In genomic region chr17:44198721-44199552, GRCh38 we compare ENCODE assay signal across 8 cellular contexts. TPM values are rescaled to one million over a fixed set of nuclear protein-coding genes. Genes with fewer than 3 reads are reported as not detected.
DNase-seq lines count a peak whose midpoint lies in the region; ATAC-seq and TF ChIP-seq lines count a peak whose summit lies in the region.

No MANE protein-coding gene starts in this region.

- peak overlapping the region; percentile 79 for H3K4me3 Mint-ChIP-seq in GM23338

- H2AFZ ChIP-seq in GM23338 (no peak overlapping the region), Loucy (ENCODE audit: low read length) (no peak overlapping the region)

- H3K9me2 ChIP-seq in GM23338 (ENCODE audit: insufficient read depth) = no peaks in the 10 kb centered on the region
- H3K9me2 ChIP-seq in Loucy (replicated peaks; ENCODE audit: low read depth, low read length) = no peaks in the 10 kb centered on the region

- H3K36me3 Mint-ChIP-seq in GM23338 (ENCODE audit: low read depth) = peaks cover 46% of the 10 kb centered on the region

- H3K79me2 ChIP-seq in GM23338 (replicated peaks; ENCODE audit: insufficient read depth) (peaks cover 23% of the 10 kb centered on the region), Loucy (ENCODE audit: insufficient read depth, low read length) (peaks cover 41% of the 10 kb centered on the region)

- H3K36me3 ChIP-seq in GM23338 (ENCODE audit: insufficient read depth) (peaks cover 12% of the 10 kb centered on the region), Loucy (ENCODE audit: insufficient read depth, low read length) (peaks cover 20% of the 10 kb centered on the region; the same call in 1 of the 2 replicates)

- CTCF ChIA-PET in GM10248 (lab: Yijun Ruan, JAX) = interaction anchor here (0.9 to 6.5 kb wide), 8 partner anchors 10 to 153 kb away, joined by 3 to 61 read pairs (median 5); partner anchors contain the start of gene GRN

- no peaks in the 10 kb centered on the region for H3K9me3 Mint-ChIP-seq in GM23338

- POLR2A ChIA-PET in GM10248 (lab: Yijun Ruan, JAX) = interaction anchor here (0.6 to 1.2 kb wide), 2 partner anchors 13 to 17 kb away, joined by 4 to 9 read pairs; no protein-coding TSS in a partner anchor

- H3K4me3 ChIP-seq in GM23338 (peak overlapping the region; percentile 86), Loucy (ENCODE audit: low read length, poor library complexity, severe bottlenecking) (peak overlapping the region; percentile 83)

- peak overlapping the region; percentile 85 for H3K27ac ChIP-seq in GM23338 (ENCODE audit: low read depth)
- peak overlapping the region; percentile 79 for H3K27ac ChIP-seq in cingulate gyrus (ENCODE audit: low read depth, low read length)

- H3K27me3 Mint-ChIP-seq in GM23338 (ENCODE audit: insufficient read depth, low read depth, poor library complexity) = peaks cover 16% of the 10 kb centered on the region

- TF ChIP-seq CTCF in GM10248 (IDR thresholded peaks at IDR 0.05; ENCODE audit: control extremely low read depth, extremely low read depth, low read depth, missing control alignments) = no peak
- no peak for TF ChIP-seq CTCF in GM23338 (conservative IDR thresholded peaks at IDR 0.05; ENCODE audit: low read depth in 2 of 2)
- no peak for TF ChIP-seq CTCF in Loucy (conservative IDR thresholded peaks at IDR 0.05; ENCODE audit: low read length)

- H3K4me1 Mint-ChIP-seq in GM23338 = peaks cover 28% of the 10 kb centered on the region

- no peaks in the 10 kb centered on the region for H3K9me3 ChIP-seq in Loucy (ENCODE audit: insufficient read depth, low read depth, low read length)

- H3F3A ChIP-seq in GM23338 (replicated peaks; ENCODE audit: low read depth) (peaks cover 23% of the 10 kb centered on the region), Loucy (ENCODE audit: low read depth) (no peaks in the 10 kb centered on the region; the same call in 1 of the 2 replicates)

- H3K4me1 ChIP-seq in GM23338 (ENCODE audit: insufficient read depth) = peaks cover 16% of the 10 kb centered on the region
- H3K4me1 ChIP-seq in Loucy (ENCODE audit: insufficient read depth, low read length, poor library complexity, severe bottlenecking) = peaks cover 25% of the 10 kb centered on the region

- H3K9ac ChIP-seq in Loucy (ENCODE audit: low read depth, low read length, poor library complexity, severe bottlenecking) = peak overlapping the region; percentile 89

- H4K20me1 ChIP-seq in GM23338 (replicated peaks; ENCODE audit: insufficient read depth) = peaks cover 5% of the 10 kb centered on the region; the same call in 1 of the 2 replicates
- H4K20me1 ChIP-seq in Loucy (ENCODE audit: insufficient read depth, low read length, poor library complexity, severe bottlenecking) = peaks cover 33% of the 10 kb centered on the region

- DNase-seq in GM10248 (ENCODE audit: extremely low spot score) = peak; percentile 90
- peak; percentile 82 for DNase-seq in GM23338 (ENCODE audit: low spot score)
- DNase-seq in activated CD4-positive, CD25-positive, alpha-beta regulatory T cell treated with anti-CD3 and anti-CD28 coated beads, Interleukin-2, amount 50 U/mL, for 16 hours (ENCODE audit: low read depth, low spot score) = peak; percentile 22
- peak; percentile 61 to 78 for DNase-seq in left colon
- peak; percentile 49 for DNase-seq in stimulated activated CD4-positive, alpha-beta T cell treated with anti-CD3 and anti-CD28 coated beads, Interleukin-4, amount 100 ng/mL, for 24 hours
- no peak for DNase-seq in DMS114 treated with DMSO at 0.1 percent for 48 hours (lab: John Stamatoyannopoulos, UW; ENCODE audit: unreplicated experiment)

- intact Hi-C loops in left colon (cut with DNase I, micrococcal nuclease) = no loop called here

- H3K27ac Mint-ChIP-seq in GM23338 = peak overlapping the region; percentile 55; the same call in 1 of the 2 replicates

- ATAC-seq in GM23338 (peak; percentile 11), left colon (peak; percentile 45)

- H3K4me2 ChIP-seq in GM23338 = peak overlapping the region; percentile 96
- peak overlapping the region; percentile 80 for H3K4me2 ChIP-seq in Loucy (ENCODE audit: low read depth, low read length, poor library complexity, severe bottlenecking)

- H3K27me3 ChIP-seq in GM23338 (ENCODE audit: insufficient read depth) = no peaks in the 10 kb centered on the region
- H3K27me3 ChIP-seq in Loucy (ENCODE audit: insufficient read depth, low read length, poor library complexity, severe bottlenecking) = no peaks in the 10 kb centered on the region

TF ChIP-seq in GM23338, 12 proteins besides CTCF, POLR2A, EP300 and RAD21:
- TF ChIP-seq POLR2AphosphoS5 (IDR thresholded peaks at IDR 0.05; ENCODE audit: low read depth) (0 out of 2 replicates have a peak, but pooled peaks have one; percentile 10), NANOG (IDR thresholded peaks at IDR 0.05; ENCODE audit: borderline replicate concordance) (no peak)
TF ChIP-seq in GM23338: peak in this region for 1.

RNA-seq across cellular contexts. Expression of gene ATXN7L3, which starts 0.7 kb away (rescaled TPM):
- 79.3 and 95.0 TPM in 2 replicates for total RNA-seq in GM23338 (2014; rRNA removed; shearing (Covaris generic))
- polyA plus RNA-seq in GM23338 (2016; fragmentation: Nextera tagmentation; extraction: Ambion mirVana) = 20.3 and 20.6 TPM in 2 replicates
- 10 to 100 TPM; 80.0 to 82.3 TPM for total RNA-seq in left colon

RNA-seq across cellular contexts. Expression of gene TMUB2, which starts 12.2 kb away (rescaled TPM):
- 15.9 and 20.8 TPM in 2 replicates for total RNA-seq in GM23338 (2014; rRNA removed; shearing (Covaris generic))
- 16.5 and 17.0 TPM in 2 replicates for polyA plus RNA-seq in GM23338 (2016; fragmentation: Nextera tagmentation; extraction: Ambion mirVana)
- 10 to 100 TPM; 44.8 to 51.8 TPM for total RNA-seq in left colon

RNA-seq across cellular contexts. Expression of gene UBTF, which starts 20.5 kb away (rescaled TPM):
- 62.2 and 78.8 TPM in 2 replicates for total RNA-seq in GM23338 (2014; rRNA removed; shearing (Covaris generic))
- 27.0 and 29.9 TPM in 2 replicates for polyA plus RNA-seq in GM23338 (2016; fragmentation: Nextera tagmentation; extraction: Ambion mirVana)
- 10 to 100 TPM; 61.1 to 69.6 TPM for total RNA-seq in left colon

RNA-seq across cellular contexts. Expression of gene ASB16, which starts 28.4 kb away (rescaled TPM):
- total RNA-seq in GM23338 (2014; rRNA removed; shearing (Covaris generic)) = not detected in 2 replicates
- polyA plus RNA-seq in GM23338 (2016; fragmentation: Nextera tagmentation; extraction: Ambion mirVana) = 0.21 and 0.47 TPM in 2 replicates
- under 1 TPM in 1 of 2 donors, not detected in 1; 0.56 TPM for total RNA-seq in left colon

RNA-seq across cellular contexts. Expression of gene HROB, which starts 57.2 kb away (rescaled TPM):
- 17.0 and 19.0 TPM in 2 replicates for total RNA-seq in GM23338 (2014; rRNA removed; shearing (Covaris generic))
- 9.3 TPM in 2 replicates for polyA plus RNA-seq in GM23338 (2016; fragmentation: Nextera tagmentation; extraction: Ambion mirVana)
- total RNA-seq in left colon = 1 to 10 TPM in 1 of 2 donors, under 1 TPM in 1; 0.78 to 3.6 TPM
